Comparison of ENCODE assay signal across 15 cellular contexts in the genomic region with DNA sequence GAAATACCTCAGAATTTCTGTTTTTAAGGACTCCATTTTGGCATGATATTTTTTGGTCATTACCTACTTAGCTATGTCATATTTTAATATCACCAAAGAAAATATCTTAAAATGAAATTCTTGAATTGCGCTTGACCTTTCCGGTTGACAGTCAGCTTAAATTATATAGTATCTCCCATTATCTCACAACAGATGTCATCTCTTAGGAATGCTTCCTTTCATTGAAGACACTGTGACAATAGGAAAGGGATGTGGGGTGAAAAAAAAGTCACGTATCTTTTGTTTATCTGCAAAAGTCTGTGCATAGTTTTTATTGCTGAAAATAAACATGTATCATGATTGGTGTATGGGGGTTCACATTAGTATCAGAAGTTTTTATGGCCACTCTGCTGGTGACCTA.
DNase-seq lines count a peak whose midpoint lies in the region; ATAC-seq and TF ChIP-seq lines count a peak whose summit lies in the region.
"Had no signal": no experiment of that assay in that cellular context is flagged by ENCODE, and none has a peak within 500 bp of the region (broad histone marks: within the 10 kb centered on the region; RNA-seq: fewer than 3 reads in every experiment).

No MANE protein-coding gene starts in this region.

- peak; percentile 25 for DNase-seq in A673 (ENCODE audit: low spot score)
- DNase-seq in endothelial cell (ENCODE audit: low spot score) = no peak
- DNase-seq in mesothelial cell of epicardium (ENCODE audit: low spot score in 2 of 2, unreplicated experiment in 2 of 2) = no peak
- no peak for DNase-seq in amniotic stem cell (lab: John Stamatoyannopoulos, UW)
- no peak for DNase-seq in sciatic nerve (ENCODE audit: low spot score)
- DNase-seq: DMS 273 treated with DMSO at 0.1 percent for 48 hours, GM23248, NCI-H1930, NCI-H2171, NCI-H510A treated with DMSO at 0.1 percent for 48 hours, PC-9 had no signal

- POLR2A ChIA-PET in A673 (lab: Charles Lee; ENCODE audit: low non-redundant PET) = no interaction called here

- no peak for TF ChIP-seq CTCF in A673 (conservative IDR thresholded peaks at IDR 0.05; ENCODE audit: low read depth, low read length)
- no peak for TF ChIP-seq CTCF in endothelial cell (IDR thresholded peaks at IDR 0.05; ENCODE audit: unreplicated experiment)
- no peak for TF ChIP-seq CTCF in mesothelial cell of epicardium (IDR thresholded peaks at IDR 0.05; ENCODE audit: unreplicated experiment)

- no TSS peak for BruUV-seq in A673 (replicated peaks; lab: Mats Ljungman, UMichigan)

- H3K27me3 ChIP-seq in A673 (replicated peaks; ENCODE audit: insufficient read depth, low read depth, low read length, poor library complexity) = no peaks in the 10 kb centered on the region

- H3K36me3 ChIP-seq in A673 (ENCODE audit: insufficient read depth, low read length, poor library complexity, severe bottlenecking) = no peaks in the 10 kb centered on the region

- intact Hi-C loops in A673 (cut with micrococcal nuclease; ENCODE audit: unreplicated experiment) (no loop called here), sciatic nerve (cut with DNase I) (no loop called here)

- no peaks in the 10 kb centered on the region for H3K4me1 ChIP-seq in A673 (ENCODE audit: insufficient read depth, low read length, poor library complexity, severe bottlenecking)

- no peaks in the 10 kb centered on the region for H3K9me3 ChIP-seq in A673 (ENCODE audit: low read depth, low read length, poor library complexity, severe bottlenecking)

- ATAC-seq in GM18909 (IDR thresholded peaks at IDR 0.05; ENCODE audit: poor library complexity, unreplicated experiment) (no peak), GM21367 (IDR thresholded peaks at IDR 0.05; ENCODE audit: unreplicated experiment) (no peak), sciatic nerve (no peak)

- H3K27me3 Mint-ChIP-seq in endothelial cell (ENCODE audit: unreplicated experiment) (peaks cover 1% of the 10 kb centered on the region), mesothelial cell of epicardium (ENCODE audit: low read depth) (no peaks in the 10 kb centered on the region)

- no peak overlapping the region for H3K4me3 ChIP-seq in A673 (ENCODE audit: low read depth, low read length, poor library complexity, severe bottlenecking)
- H3K4me3 ChIP-seq: GM23248, PC-9 had no signal

- no peaks in the 10 kb centered on the region for H3K9me3 Mint-ChIP-seq in endothelial cell (ENCODE audit: unreplicated experiment)
- peaks cover 12% of the 10 kb centered on the region for H3K9me3 Mint-ChIP-seq in mesothelial cell of epicardium

- CTCF ChIA-PET in A673 (lab: Charles Lee) = no interaction called here

- H3K36me3 Mint-ChIP-seq in endothelial cell (ENCODE audit: low read depth, unreplicated experiment) = no peaks in the 10 kb centered on the region
- H3K36me3 Mint-ChIP-seq in mesothelial cell of epicardium = peaks cover 10% of the 10 kb centered on the region

- H3K4me3 Mint-ChIP-seq in endothelial cell (ENCODE audit: unreplicated experiment) = no peak overlapping the region
- H3K4me3 Mint-ChIP-seq in mesothelial cell of epicardium = no peak overlapping the region

- H3K27ac Mint-ChIP-seq in endothelial cell (ENCODE audit: unreplicated experiment) = peak overlapping the region; percentile 99
- H3K27ac Mint-ChIP-seq in mesothelial cell of epicardium = peak overlapping the region; percentile 67

- H3K4me1 Mint-ChIP-seq in endothelial cell (ENCODE audit: unreplicated experiment) (peaks cover 21% of the 10 kb centered on the region), mesothelial cell of epicardium (peaks cover 9% of the 10 kb centered on the region)

- no peak overlapping the region for H3K27ac ChIP-seq in A673 (ENCODE audit: low read depth, low read length, poor library complexity, severe bottlenecking)
- H3K27ac ChIP-seq: C4-2B, GM23248, PC-9 had no signal

TF ChIP-seq in PFSK-1, 5 proteins besides CTCF, POLR2A, EP300 and RAD21:
- TF ChIP-seq POLR2AphosphoS5 (IDR thresholded peaks at IDR 0.05; ENCODE audit: low read depth, low read length) (no peak), SIN3A (IDR thresholded peaks at IDR 0.05; ENCODE audit: borderline replicate concordance, insufficient read depth, low read length) (0 out of 2 replicates have a peak, but pooled peaks have one; percentile 49)
